In the genomic region with DNA sequence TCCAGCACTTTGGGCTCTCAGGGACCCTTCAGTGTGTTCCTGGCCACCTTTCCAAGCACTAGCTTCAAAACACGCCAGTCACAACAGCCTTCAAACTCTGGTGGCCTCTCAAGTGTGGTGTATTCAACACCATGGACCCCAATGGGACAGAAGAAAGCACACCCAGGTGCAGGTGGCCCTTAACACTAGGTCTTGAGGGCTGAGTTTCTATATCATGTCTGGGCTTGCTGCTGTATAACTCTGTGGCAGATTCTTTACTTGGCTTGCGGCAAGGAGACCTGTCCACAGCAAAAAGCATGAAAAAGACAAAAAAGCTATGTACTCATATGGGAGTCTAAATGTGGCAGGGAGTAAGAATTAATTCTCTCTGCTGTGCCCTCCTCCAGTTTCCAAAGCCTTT, we compare ENCODE assay signal across 22 cellular contexts. TPM values are rescaled to one million over a fixed set of nuclear protein-coding genes. Genes with fewer than 3 reads are reported as not detected.
DNase-seq lines count a peak whose midpoint lies in the region; ATAC-seq, FAIRE-seq and TF ChIP-seq lines count a peak whose summit lies in the region.
"Had no signal": no experiment of that assay in that cellular context is flagged by ENCODE, and none has a peak within 500 bp of the region (broad histone marks: within the 10 kb centered on the region; RNA-seq: fewer than 3 reads in every experiment).

No MANE protein-coding gene starts in this region.

- H3K4me1 ChIP-seq in GM12878 (ENCODE audit: control insufficient read depth, insufficient read depth, low read length) (no peaks in the 10 kb centered on the region), A673 (ENCODE audit: insufficient read depth, low read length, poor library complexity, severe bottlenecking) (no peaks in the 10 kb centered on the region)
- H3K4me1 ChIP-seq: A549 had no signal

- 53% methylated on average over 2 of the region's 2 CpGs for WGBS in GM12878 (ENCODE audit: insufficient coverage, insufficient replicate concordance, low lambda C conversion rate, missing lambda C conversion rate)

- DNase-seq in GM12878 (ENCODE audit: low read depth, low spot score) (no peak), A673 (ENCODE audit: low spot score) (no peak), NOMO-1 treated with DMSO at 0.1 percent for 48 hours (lab: John Stamatoyannopoulos, UW; ENCODE audit: unreplicated experiment) (no peak), Kasumi-1 (lab: John Stamatoyannopoulos, UW) (no peak)
- DNase-seq: 8988T; CD4-positive, alpha-beta T cell; CD8-positive, alpha-beta memory T cell; DMS 273 treated with DMSO at 0.1 percent for 48 hours; DMS79; EL; GDM1; H9 had no signal

- RAD21 ChIA-PET in GM12878 (lab: Charles Lee; ENCODE audit: unreplicated experiment) = interaction anchor here (4.1 to 14.8 kb wide), 2 partner anchors 12 to 13 kb away, joined by 17 to 428 read pairs; no protein-coding TSS in a partner anchor

- intact Hi-C loops in GM12878 (cut with micrococcal nuclease; ENCODE audit: unreplicated experiment) = no loop called here
- intact Hi-C loops in A673 (cut with micrococcal nuclease; ENCODE audit: unreplicated experiment) = no loop called here

- POLR2A ChIA-PET in GM12878 (lab: Charles Lee) (interaction anchor here (0.8 to 2.3 kb wide), 3 partner anchors 9 to 14 kb away, joined by 4 to 8 read pairs (median 8); no protein-coding TSS in a partner anchor), A673 (lab: Charles Lee; ENCODE audit: low non-redundant PET) (no interaction called here)

- in situ Hi-C loops in GM12878 (cut with MboI) = loop anchor here (5.0 to 25.0 kb wide), 2 partner anchors 126 to 1594 kb away; no protein-coding TSS in a partner anchor

- H3K9me3 ChIP-seq in GM12878 (replicated peaks; ENCODE audit: control insufficient read depth, insufficient read depth, low read length) (no peaks in the 10 kb centered on the region), A673 (ENCODE audit: low read depth, low read length, poor library complexity, severe bottlenecking) (no peaks in the 10 kb centered on the region)
- H3K9me3 ChIP-seq: A549; BLaER1 treated with 17β-estradiol and CSF1 and Interleukin-3, amounts not matched to agents 10 nM and 100 nM had no signal

- H3K4me3 ChIP-seq in GM12878 (no peak overlapping the region), A673 (ENCODE audit: low read depth, low read length, poor library complexity, severe bottlenecking) (no peak overlapping the region)
- H3K4me3 ChIP-seq: A549; BLaER1 treated with 17β-estradiol and CSF1 and Interleukin-3, amounts not matched to agents 10 nM and 100 nM; GM23338 had no signal

- TF ChIP-seq POLR2A in GM12878 (IDR thresholded peaks at IDR 0.05; ENCODE audit: low read depth, low read length) = no peak

- H3K27me3 ChIP-seq in GM12878 (replicated peaks in 1 of 2; ENCODE audit: control insufficient read depth in 2 of 2, insufficient read depth in 2 of 2, low read length in 1 of 2) = no peaks in the 10 kb centered on the region
- H3K27me3 ChIP-seq in A673 (replicated peaks; ENCODE audit: insufficient read depth, low read depth, low read length, poor library complexity) = peaks cover 11% of the 10 kb centered on the region

- ATAC-seq in GM18511 (IDR thresholded peaks at IDR 0.05; ENCODE audit: unreplicated experiment) (peak; percentile 43), HG02798 (IDR thresholded peaks at IDR 0.05; ENCODE audit: poor library complexity, unreplicated experiment) (peak; percentile 75), GM12878 (peak; percentile 51)
- ATAC-seq: A549, GM23338, HCT116 had no signal

- TF ChIP-seq RAD21 in GM12878 (IDR thresholded peaks at IDR 0.05; ENCODE audit: insufficient read depth, low read depth, low read length) = no peak

- no peak overlapping the region for H3K4me2 ChIP-seq in GM12878 (ENCODE audit: control insufficient read depth, insufficient read depth)
- H3K4me2 ChIP-seq: A549, GM23338 had no signal

- no peak overlapping the region for H2AFZ ChIP-seq in GM12878 (ENCODE audit: control insufficient read depth, low read depth, low read length)
- H2AFZ ChIP-seq: GM23338 had no signal

- H3K79me2 ChIP-seq in GM12878 (ENCODE audit: control insufficient read depth, insufficient read depth, low read length) = no peaks in the 10 kb centered on the region

- no peaks in the 10 kb centered on the region for H4K20me1 ChIP-seq in GM12878 (ENCODE audit: control insufficient read depth, insufficient read depth)

- H3K36me3 ChIP-seq in GM12878 (ENCODE audit: control insufficient read depth in 2 of 2, insufficient read depth in 2 of 2, low read length in 1 of 2) = no peaks in the 10 kb centered on the region
- H3K36me3 ChIP-seq in A673 (ENCODE audit: insufficient read depth, low read length, poor library complexity, severe bottlenecking) = no peaks in the 10 kb centered on the region

- no peak for TF ChIP-seq EP300 in GM12878 (IDR thresholded peaks at IDR 0.05; ENCODE audit: borderline replicate concordance in 1 of 2, control insufficient read depth in 1 of 2, low read depth in 2 of 2, low read length in 2 of 2)

- CTCF ChIA-PET in GM12878 (lab: Yijun Ruan, JAX) = interaction anchor here (0.7 to 2.6 kb wide), 2 partner anchors 10 kb away, joined by 3 to 21 read pairs; no protein-coding TSS in a partner anchor
- CTCF ChIA-PET in A673 (lab: Charles Lee) = no interaction called here

- no peak for FAIRE-seq in GM12878 (lab: Jason Lieb, UNC)
- FAIRE-seq: A549, D721Med, GM12891, GM18507, GM19239 had no signal

- BruUV-seq in GM12878 (replicated peaks; lab: Mats Ljungman, UMichigan) (no TSS peak), A673 (replicated peaks; lab: Mats Ljungman, UMichigan) (no TSS peak)

- H3K9ac ChIP-seq in GM12878 (ENCODE audit: control insufficient read depth, insufficient read depth, low read length) = no peak overlapping the region
- H3K9ac ChIP-seq: BLaER1 treated with 17β-estradiol and CSF1 and Interleukin-3, amounts not matched to agents 10 nM and 100 nM had no signal

- SMC1A ChIA-PET in GM12878 (lab: Charles Lee; ENCODE audit: uncharacterized antibody, unreplicated experiment) = interaction anchor here (7.1 to 17.6 kb wide), 2 partner anchors 11 to 12 kb away, joined by 46 to 404 read pairs; no protein-coding TSS in a partner anchor

- TF ChIP-seq CTCF in GM12878 (IDR thresholded peaks at IDR 0.05 in 2 of 3, conservative IDR thresholded peaks at IDR 0.05 in 1 of 3; ENCODE audit: control insufficient read depth in 2 of 3, extremely low read depth in 1 of 3, insufficient read depth in 1 of 3, low read depth in 3 of 3, low read length in 3 of 3) (no peak), A673 (conservative IDR thresholded peaks at IDR 0.05; ENCODE audit: low read depth, low read length) (no peak)

- H3K27ac ChIP-seq in GM12878 (ENCODE audit: control insufficient read depth, insufficient read depth) = no peak overlapping the region
- no peak overlapping the region for H3K27ac ChIP-seq in A673 (ENCODE audit: low read depth, low read length, poor library complexity, severe bottlenecking)
- H3K27ac ChIP-seq: A549; BLaER1 treated with 17β-estradiol and CSF1 and Interleukin-3, amounts not matched to agents 10 nM and 100 nM had no signal

TF ChIP-seq in GM12878, 131 proteins besides CTCF, POLR2A, EP300 and RAD21:
- TF ChIP-seq TCF12 (IDR thresholded peaks at IDR 0.05; ENCODE audit: low read depth, low read length) (0 out of 2 replicates have a peak, but pooled peaks have one; percentile 22), NFYA (IDR thresholded peaks at IDR 0.05; ENCODE audit: borderline replicate concordance, low read depth, low read length) (no peak)

RNA-seq across cellular contexts. Expression of a gene that starts 23.1 kb away (rescaled TPM):
- 187 and 197 TPM in 2 replicates for total RNA-seq in GM12878 (2013; cell fraction: nucleolus; rRNA removed)
- total RNA-seq in GM12878 (2014; rRNA removed) = 39.3 and 39.4 TPM in 2 replicates
- 29.0 and 30.2 TPM in 2 replicates for total RNA-seq in GM12878 (2014; rRNA removed; fragmentation: Illumina TruSeq; extraction: Trizol)
- total RNA-seq in GM12878 (2021) = 29.0 and 34.2 TPM in 2 replicates
- polyA plus RNA-seq in GM12878 (2011; ENCODE audit: low read depth) = 22.4 TPM
- 438 and 577 TPM in 2 replicates for polyA plus RNA-seq in GM12878 (2011; rRNA removed)
- 261 and 306 TPM in 2 replicates for polyA plus RNA-seq in GM12878 (2011; cell fraction: cytosol; rRNA removed)
- polyA plus RNA-seq in GM12878 (2011; cell fraction: nucleus; rRNA removed) = 898 and 1,313 TPM in 2 replicates
- polyA plus RNA-seq in GM12878 (2012) = 32.3 and 41.3 TPM in 2 replicates
- polyA plus RNA-seq in GM12878 (2014; fragmentation: Illumina TruSeq; extraction: Trizol) = 39.1 and 44.4 TPM in 2 replicates
- polyA plus RNA-seq in GM12878 (2014; fragmentation: Nextera tagmentation; extraction: Ambion mirVana) = 10 to 100 TPM; 28.4 to 42.0 TPM
- polyA plus RNA-seq in GM12878 (2014; rRNA removed) = 41.0 and 44.9 TPM in 2 replicates
- polyA plus RNA-seq in GM12878 (2016; fragmentation: Nextera tagmentation; extraction: Ambion mirVana) = 10 to 100 TPM; 43.8 to 45.0 TPM
- 233 and 254 TPM in 2 replicates for polyA minus RNA-seq in GM12878 (2011; rRNA and poly(A)+ RNA removed)
- 86.2 and 96.9 TPM in 2 replicates for polyA minus RNA-seq in GM12878 (2011; cell fraction: cytosol; rRNA and poly(A)+ RNA removed)
- 343 and 358 TPM in 2 replicates for polyA minus RNA-seq in GM12878 (2011; cell fraction: nucleus; rRNA and poly(A)+ RNA removed)
- total RNA-seq in A673 (2021) = 15.8 and 18.2 TPM in 2 replicates
